In genomic region chr15:24437735-24438134, GRCh38 we compare ENCODE assay signal across 6 cellular contexts.
DNase-seq lines count a peak whose midpoint lies in the region; ATAC-seq, FAIRE-seq and TF ChIP-seq lines count a peak whose summit lies in the region.
"Not testable (repeated sequence)": the region's sequence is repeated elsewhere in the genome, so short reads cannot be mapped to it uniquely, and the experiment has no call there.

No MANE protein-coding gene starts in this region.

- H3F3A ChIP-seq in MM.1S (ENCODE audit: insufficient read depth, low read length), result not testable (repeated sequence)

- H3K27ac ChIP-seq in MM.1S (ENCODE audit: low read length); RWPE2 (ENCODE audit: poor library complexity, severe bottlenecking); pancreas; upper lobe of right lung: not testable (repeated sequence)

- not testable (repeated sequence) for H3K27me3 ChIP-seq in MM.1S (replicated peaks; ENCODE audit: insufficient read depth, low read length); RWPE2 (ENCODE audit: insufficient read depth, poor library complexity, severe bottlenecking); pancreas; upper lobe of right lung

- H3K4me1 ChIP-seq in MM.1S (ENCODE audit: low read length); RWPE2 (ENCODE audit: insufficient read depth, poor library complexity, severe bottlenecking); pancreas; upper lobe of right lung: not testable (repeated sequence)

- H3K9me2 ChIP-seq in MM.1S (replicated peaks; ENCODE audit: insufficient read depth, low read length), result not testable (repeated sequence)

- not testable (repeated sequence) for H3K36me3 ChIP-seq in MM.1S (replicated peaks; ENCODE audit: insufficient read depth, low read length); RWPE2 (ENCODE audit: low read depth); pancreas; upper lobe of right lung

- H3K4me2 ChIP-seq in MM.1S (ENCODE audit: low read depth, low read length), result peak overlapping the region; percentile 50; the same call in 1 of the 2 replicates

- WGBS in pancreas, 2 donors, result 3 to 20% methylated on average over 1 of the region's 1 CpG

- not testable (repeated sequence) for H3K79me2 ChIP-seq in MM.1S (ENCODE audit: low read length)

- not testable (repeated sequence) for H4K20me1 ChIP-seq in MM.1S (ENCODE audit: insufficient read depth, low read length)

- ATAC-seq in RWPE2 (ENCODE audit: low read depth) (peak; percentile 26; the same call in 2 of the 3 replicates), left colon (peak; percentile 70), pancreas (peak; percentile 88 to 97 (median 90)), upper lobe of right lung (peak; percentile 31)

- not testable (repeated sequence) for H3K4me3 ChIP-seq in Jurkat, Clone E6-1 (ENCODE audit: low read length); MM.1S (ENCODE audit: low read length); RWPE2 (ENCODE audit: severe bottlenecking); pancreas; upper lobe of right lung

- H2AFZ ChIP-seq in MM.1S (ENCODE audit: low read length), result peak overlapping the region; percentile 77

- intact Hi-C loops in left colon (cut with DNase I, micrococcal nuclease); pancreas (cut with DNase I); upper lobe of right lung (cut with DNase I): not testable (repeated sequence)

- FAIRE-seq in pancreas (lab: Jason Lieb, UNC), result not testable (repeated sequence)

- not testable (repeated sequence) for H3K9me3 ChIP-seq in MM.1S (replicated peaks; ENCODE audit: insufficient read depth, low read length); RWPE2 (ENCODE audit: severe bottlenecking); pancreas; upper lobe of right lung

- DNase-seq in Jurkat, Clone E6-1 (ENCODE audit: low read depth, low spot score), result peak; percentile 5
- peak; percentile 24 for DNase-seq in MM.1S
- DNase-seq in RWPE2 (ENCODE audit: low spot score); left colon; upper lobe of right lung: not testable (repeated sequence)
- peak in 1 of 6 donors; percentile 5 for DNase-seq in pancreas

- not testable (repeated sequence) for H3K9ac ChIP-seq in MM.1S (ENCODE audit: low read length)

- not testable (repeated sequence) for TF ChIP-seq CTCF in MM.1S (IDR thresholded peaks at IDR 0.05; ENCODE audit: low read length); RWPE2 (IDR thresholded peaks at IDR 0.05; ENCODE audit: poor library complexity, severe bottlenecking); pancreas (IDR thresholded peaks at IDR 0.05); upper lobe of right lung (IDR thresholded peaks at IDR 0.05)

Comparison
In these comparisons a context has a peak if more than half of its experiments do, and no peak if none do; other contexts are left out.
1. ATAC-seq: peak in every context shown above with its lines; median percentile 90 in pancreas; 70 in left colon; 31 in upper lobe of right lung; 26 in RWPE2.